ENCODE assay signal across 8 cellular contexts in the genomic region with DNA sequence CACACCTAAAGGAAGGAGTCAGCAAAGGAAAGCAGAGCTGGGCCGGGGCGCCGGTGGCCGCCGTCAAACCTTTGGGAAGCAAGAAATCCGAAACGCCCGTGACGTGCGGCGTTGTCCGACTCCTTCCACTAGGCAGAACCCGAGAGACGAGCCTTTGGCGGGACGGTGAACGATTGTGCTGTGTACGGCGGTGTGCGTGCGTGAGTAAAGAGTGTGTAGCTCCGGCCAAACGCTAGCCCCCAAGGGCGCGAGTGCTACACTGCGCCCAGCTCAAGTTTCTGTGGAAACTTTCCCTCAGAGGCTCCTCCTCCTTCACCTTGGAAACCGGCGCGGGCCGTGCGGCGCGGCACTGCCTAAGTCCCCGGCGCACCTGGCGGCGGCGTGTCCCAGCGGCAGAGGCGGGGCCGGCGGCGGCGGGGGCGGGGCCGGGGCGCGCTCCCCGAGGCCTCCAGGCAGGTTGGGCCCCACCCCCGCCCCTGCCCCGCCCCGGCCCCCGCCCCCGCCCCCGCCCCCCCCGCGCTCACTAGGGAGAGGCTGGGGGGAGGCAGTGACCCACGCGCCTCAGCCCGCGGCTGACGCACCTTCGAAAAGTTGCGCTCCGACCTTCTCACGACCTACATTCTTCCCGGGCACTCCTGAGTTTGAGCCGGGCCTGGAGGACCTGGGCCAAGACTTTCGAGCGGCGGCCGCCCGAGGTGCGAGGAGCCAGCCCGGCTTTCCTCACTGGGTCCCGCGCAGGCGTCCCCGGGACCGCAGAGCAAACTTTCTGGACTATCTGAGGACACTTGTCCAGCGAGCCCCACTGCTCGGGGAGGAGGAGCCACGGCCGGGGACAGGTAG. TPM values are rescaled to one million over a fixed set of nuclear protein-coding genes. Genes with fewer than 3 reads are reported as not detected.
DNase-seq lines count a peak whose midpoint lies in the region; ATAC-seq and TF ChIP-seq lines count a peak whose summit lies in the region.

A gene (plus strand): TSS at position 547 of the 840 bp plus-strand sequence. CDS start 157,084 bp downstream, outside the sequence.

- peak within 1 kb of the TSS; percentile 76 for H2AFZ ChIP-seq in mammary epithelial cell (ENCODE audit: low read depth, low read length)

- intact Hi-C loops in mammary epithelial cell (cut with micrococcal nuclease) = loop anchor here (1.0 to 5.0 kb wide), 6 partner anchors 46 to 192 kb away; no protein-coding TSS in a partner anchor

- H4K20me1 ChIP-seq in mammary epithelial cell (ENCODE audit: insufficient read depth, low read length) = no peaks in the 10 kb centered on the region

- peaks cover 42% of the 10 kb centered on the region for H3K79me2 ChIP-seq in mammary epithelial cell (ENCODE audit: insufficient read depth, low read length)

- no peaks in the 10 kb centered on the region for H3K36me3 ChIP-seq in mammary epithelial cell (ENCODE audit: insufficient read depth, low read length)

- ATAC-seq in HG02588 (IDR thresholded peaks at IDR 0.05; ENCODE audit: unreplicated experiment) = peak; percentile 80

- CTCF ChIA-PET in mammary epithelial cell (lab: Charles Lee; ENCODE audit: low non-redundant PET) = interaction anchor here (0.9 kb wide), 1 partner anchor 292 kb away, joined by 5 read pairs; no protein-coding TSS in a partner anchor

- TF ChIP-seq CTCF in GM13977 (IDR thresholded peaks at IDR 0.05; ENCODE audit: extremely low read depth, insufficient read depth, missing control alignments) (no peak), VCaP (conservative IDR thresholded peaks at IDR 0.05) (peak; percentile 19; the same call in 1 of the 2 replicates), mammary epithelial cell (conservative IDR thresholded peaks at IDR 0.05 in 1 of 2, IDR thresholded peaks at IDR 0.05 in 1 of 2; ENCODE audit: extremely low read depth in 1 of 2, insufficient read depth in 1 of 2, low read depth in 1 of 2, low read length in 2 of 2) (peak in 1 of 2 donors; percentile 10)

- H3K9me3 ChIP-seq in mammary epithelial cell (replicated peaks; ENCODE audit: insufficient read depth, low read length) = no peaks in the 10 kb centered on the region

- H3K27me3 ChIP-seq in mammary epithelial cell (ENCODE audit: insufficient read depth, low read length) = no peaks in the 10 kb centered on the region

- peak within 1 kb of the TSS; percentile 86 for H3K27ac ChIP-seq in VCaP
- peak within 1 kb of the TSS; percentile 97 for H3K27ac ChIP-seq in mammary epithelial cell (ENCODE audit: insufficient read depth, low read depth, low read length)

- dilution Hi-C loops in mammary epithelial cell (cut with HindIII; ENCODE audit: low sequenced_read_pairs) = no loop called here

- H3K9ac ChIP-seq in mammary epithelial cell (ENCODE audit: insufficient read depth, low read length) = peak within 1 kb of the TSS; percentile 98

- WGBS in mammary epithelial cell (ENCODE audit: low coverage, missing lambda C conversion rate) = 10% methylated on average over 21 of the region's 84 CpGs

- peaks cover 31% of the 10 kb centered on the region for H3K4me1 ChIP-seq in mammary epithelial cell (ENCODE audit: insufficient read depth, low read length)

- BruUV-seq in mammary epithelial cell (replicated peaks; lab: Mats Ljungman, UMichigan) = no TSS peak

- H3K4me2 ChIP-seq in mammary epithelial cell (ENCODE audit: insufficient read depth, low read depth, low read length) = peak within 1 kb of the TSS; percentile 87

- in situ Hi-C loops in GM13977 (cut with MboI; ENCODE audit: low pct_unique_long_range_greater_than_20kb, low sequenced_read_pairs, unreplicated experiment) = no loop called here
- in situ Hi-C loops in mammary epithelial cell (cut with MboI; ENCODE audit: low sequenced_read_pairs in 2 of 2) = no loop called here

- peak within 1 kb of the TSS; percentile 82 to 97 (median 85) for H3K4me3 ChIP-seq in mammary epithelial cell (replicated peaks in 1 of 3; ENCODE audit: insufficient read depth in 1 of 3, low read depth in 2 of 3, low read length in 3 of 3)

- peak; percentile 89 for DNase-seq in GM13977 (ENCODE audit: low spot score)
- DNase-seq in NCI-H1105 treated with DMSO at 0.1 percent for 48 hours (lab: John Stamatoyannopoulos, UW) = peak; percentile 76
- DNase-seq in mammary epithelial cell = peak; percentile 95
- DNase-seq in inferior parietal cortex (ENCODE audit: extremely low spot score) = peak; percentile 31
- peak; percentile 75 to 77 for DNase-seq in stimulated activated CD4-positive, alpha-beta T cell treated with anti-CD3 and anti-CD28 coated beads, Interleukin-15, amount 100 ng/mL, for 1 hour (ENCODE audit: low read depth in 1 of 2, low spot score in 1 of 2)
- DNase-seq in NCI-H446 (lab: John Stamatoyannopoulos, UW) = no peak

RNA-seq across cellular contexts. Expression of the gene that starts here (rescaled TPM):
- 10 to 100 TPM; 33.0 to 38.5 TPM for total RNA-seq in mammary epithelial cell
- 14.3 TPM for polyA plus RNA-seq in mammary epithelial cell
- 49.6 TPM for polyA minus RNA-seq in mammary epithelial cell

Comparison
In these comparisons a context has a peak if more than half of its experiments do, and no peak if none do; other contexts are left out.
1. DNase-seq: peak in GM13977 (single experiment), NCI-H1105 treated with DMSO at 0.1 percent for 48 hours (single experiment), mammary epithelial cell (single experiment), inferior parietal cortex (single experiment) and stimulated activated CD4-positive, alpha-beta T cell treated with anti-CD3 and anti-CD28 coated beads, Interleukin-15, amount 100 ng/mL, for 1 hour (2 of 2); none in NCI-H446 (0 of 2).